In the genomic region with DNA sequence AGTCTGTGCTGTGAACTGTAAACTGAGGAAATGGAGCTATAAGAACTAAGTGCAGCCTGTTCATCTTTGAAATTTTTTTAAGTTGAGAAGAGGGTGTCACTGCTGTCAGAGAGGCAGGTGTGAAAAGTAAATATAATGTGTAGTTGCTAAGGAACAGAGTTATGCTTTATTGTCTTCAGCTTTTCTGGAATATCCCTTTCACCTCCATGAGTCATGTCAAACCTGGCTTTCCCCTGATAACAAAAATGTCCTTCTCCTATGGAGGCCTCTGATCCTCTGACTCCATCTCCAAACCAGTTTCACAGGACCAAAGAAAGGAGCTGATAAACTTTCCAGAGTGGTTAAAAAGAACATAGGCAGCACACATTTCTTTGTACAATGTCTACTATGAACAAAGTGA, we compare ENCODE assay signal across 18 cellular contexts. TPM values are rescaled to one million over a fixed set of nuclear protein-coding genes. Genes with fewer than 3 reads are reported as not detected.
"Had no signal": no experiment of that assay in that cellular context is flagged by ENCODE, and none has a peak within 500 bp of the region (broad histone marks: within the 10 kb centered on the region; RNA-seq: fewer than 3 reads in every experiment).

No MANE protein-coding gene starts in this region.

- H2AFZ ChIP-seq: parathyroid adenoma had no signal

- H3K4me1 ChIP-seq: adrenal gland, parathyroid adenoma, stomach, testis had no signal

- DNase-seq: activated CD4-positive, alpha-beta memory T cell treated with anti-CD3 and anti-CD28 coated beads for 36 hours; activated CD4-positive, alpha-beta T cell treated with anti-CD3 and anti-CD28 coated beads for 1 hour; activated CD8-positive, alpha-beta memory T cell treated with anti-CD3 and anti-CD28 coated beads, Interleukin-2, amount 10 ng/mL, durations not matched to agents 7 days and 5 days; activated naive CD4-positive, alpha-beta T cell treated with anti-CD3 and anti-CD28 coated beads, Interleukin-2, amount 50 U/mL, for 16 hours; activated T-cell treated with anti-CD3 and anti-CD28 coated beads, Interleukin-2, amount 50 U/mL, for 24 hours; adrenal gland; hippocampal formation; left ventricle myocardium superior; mesenchymal stem cell; natural killer cell; sigmoid colon; stimulated activated CD4-positive, alpha-beta T cell treated with anti-CD3 and anti-CD28 coated beads, Interleukin-2, amount 100 ng/mL, for 24 hours; stomach; testis had no signal

- H3K27me3 ChIP-seq: adrenal gland, neutrophil, sigmoid colon, stomach, testis had no signal

- ATAC-seq: activated CD8-positive, alpha-beta memory T cell treated with anti-CD3 and anti-CD28 coated beads, Interleukin-2, amount 10 ng/mL, durations not matched to agents 7 days and 5 days; left ventricle myocardium superior; natural killer cell had no signal

- H3K27ac ChIP-seq: adrenal gland, neutrophil, parathyroid adenoma, sigmoid colon, stomach, testis had no signal

- FAIRE-seq: colon had no signal

- H3K79me2 ChIP-seq: parathyroid adenoma had no signal

- H3K36me3 ChIP-seq: adrenal gland, neutrophil, sigmoid colon, stomach had no signal

- H3K9me3 ChIP-seq: adrenal gland, neutrophil, sigmoid colon, stomach, testis had no signal

- H3K4me3 ChIP-seq: adrenal gland, sigmoid colon, stomach, testis had no signal

RNA-seq across cellular contexts. Expression of gene MUC15, which starts 12.8 kb away (rescaled TPM):
- total RNA-seq: activated CD4-positive, alpha-beta memory T cell treated with anti-CD3 and anti-CD28 coated beads for 36 hours; activated CD8-positive, alpha-beta memory T cell treated with anti-CD3 and anti-CD28 coated beads, Interleukin-2, amount 10 ng/mL, durations not matched to agents 7 days and 5 days; kidney epithelial cell; left ventricle myocardium superior; natural killer cell; sigmoid colon had no signal
